In the genomic region with DNA sequence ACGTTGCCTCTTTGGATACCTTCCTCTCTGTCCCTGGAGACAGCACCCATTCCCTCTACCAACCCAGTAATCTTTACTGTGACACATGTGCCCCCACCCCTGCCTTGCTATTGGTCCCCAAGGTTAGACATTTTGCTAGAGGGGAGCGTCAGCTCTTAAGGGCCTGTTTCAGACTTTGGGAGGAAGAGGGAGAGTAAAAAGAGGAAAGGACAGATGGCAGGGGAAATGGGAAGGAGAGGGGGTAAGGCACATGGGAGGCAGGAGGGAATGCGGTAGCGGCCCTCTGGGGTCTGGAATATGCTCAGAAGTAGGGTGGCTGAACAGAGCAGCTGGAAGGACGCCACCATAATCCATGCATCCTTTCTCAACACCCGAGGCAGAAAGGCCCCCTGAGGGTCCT, we compare ENCODE assay signal across 20 cellular contexts. TPM values are rescaled to one million over a fixed set of nuclear protein-coding genes. Genes with fewer than 3 reads are reported as not detected.
DNase-seq lines count a peak whose midpoint lies in the region; ATAC-seq, FAIRE-seq and TF ChIP-seq lines count a peak whose summit lies in the region.
"Had no signal": no experiment of that assay in that cellular context is flagged by ENCODE, and none has a peak within 500 bp of the region (broad histone marks: within the 10 kb centered on the region; RNA-seq: fewer than 3 reads in every experiment).

No MANE protein-coding gene starts in this region.

- H2AK5ac ChIP-seq in H1 (ENCODE audit: low read depth, low read length) = no peak overlapping the region

- BruUV-seq in mammary epithelial cell (replicated peaks; lab: Mats Ljungman, UMichigan) = no TSS peak
- BruUV-seq in MCF 10A (replicated peaks; lab: Mats Ljungman, UMichigan) = no TSS peak

- no peak for ATAC-seq in stimulated activated naive B cell treated with anti-CD40 and anti-IgM and Interleukin-4, amounts not matched to agents 10 μg/mL and 1 μg/mL and 100 μg/mL, for 72 hours (replicated peaks)
- ATAC-seq: PC-3 had no signal

- H3K4me1 Mint-ChIP-seq in MCF 10A (ENCODE audit: insufficient read depth, unreplicated experiment) = no peaks in the 10 kb centered on the region
- H3K4me1 Mint-ChIP-seq in stimulated activated naive B cell treated with anti-CD40 and anti-IgM and Interleukin-4, amounts not matched to agents 10 μg/mL and 1 μg/mL and 100 μg/mL, for 72 hours = peaks cover 60 to 90% of the 10 kb centered on the region in 2 donors

- no peak for TF ChIP-seq POLR2A in H1 (IDR thresholded peaks at IDR 0.05; ENCODE audit: control extremely low read depth in 1 of 2, low read depth in 2 of 2, low read length in 2 of 2)

- no peak overlapping the region for H2BK12ac ChIP-seq in H1 (ENCODE audit: low read depth, low read length)

- no peak overlapping the region for H3K14ac ChIP-seq in H1 (ENCODE audit: insufficient read length)

- H2BK120ac ChIP-seq in H1 (replicated peaks; ENCODE audit: low read depth, low read length) = no peak overlapping the region

- no peak for DNase-seq in mammary epithelial cell
- no peak for DNase-seq in MCF 10A (ENCODE audit: unreplicated experiment)
- DNase-seq in KBM-7 = peak; percentile 12
- no peak for DNase-seq in H1 (ENCODE audit: low read depth in 1 of 2, low spot score in 2 of 2)
- DNase-seq in stimulated activated naive B cell treated with anti-CD40 and anti-IgM and Interleukin-4, amounts not matched to agents 10 μg/mL and 1 μg/mL and 100 μg/mL, for 72 hours = no peak
- DNase-seq in H4 (ENCODE audit: low spot score) = no peak
- no peak for DNase-seq in NCI-H69 (lab: John Stamatoyannopoulos, UW)
- no peak for DNase-seq in SIG-M5 (lab: John Stamatoyannopoulos, UW)
- DNase-seq: Calu3; CD4-positive, alpha-beta T cell; DND-41; H7; MG63; NCI-H1105 treated with DMSO at 0.1 percent for 48 hours; NCI-H1930; NCI-H510A; PC-3; SK-N-SH had no signal

- no peaks in the 10 kb centered on the region for H3K27me3 Mint-ChIP-seq in MCF 10A (ENCODE audit: insufficient read depth, unreplicated experiment)
- no peaks in the 10 kb centered on the region for H3K27me3 Mint-ChIP-seq in stimulated activated naive B cell treated with anti-CD40 and anti-IgM and Interleukin-4, amounts not matched to agents 10 μg/mL and 1 μg/mL and 100 μg/mL, for 72 hours
- H3K27me3 Mint-ChIP-seq: CD4-positive, alpha-beta T cell had no signal

- no peak overlapping the region for H3K4me3 Mint-ChIP-seq in MCF 10A (ENCODE audit: unreplicated experiment)
- peak overlapping the region; percentile 33 to 55 for H3K4me3 Mint-ChIP-seq in stimulated activated naive B cell treated with anti-CD40 and anti-IgM and Interleukin-4, amounts not matched to agents 10 μg/mL and 1 μg/mL and 100 μg/mL, for 72 hours
- H3K4me3 Mint-ChIP-seq: CD4-positive, alpha-beta T cell had no signal

- H3K56ac ChIP-seq in H1 (replicated peaks; ENCODE audit: insufficient read length, low read depth, low read length) = no peak overlapping the region

- no peaks in the 10 kb centered on the region for H3K9me3 ChIP-seq in mammary epithelial cell (replicated peaks; ENCODE audit: insufficient read depth, low read length)
- no peaks in the 10 kb centered on the region for H3K9me3 ChIP-seq in H1 (ENCODE audit: insufficient read depth in 2 of 2, low read depth in 1 of 2, low read length in 1 of 2)
- H3K9me3 ChIP-seq: MG63, SK-N-SH had no signal

- H3K79me1 ChIP-seq in H1 (ENCODE audit: low read depth, low read length) = no peaks in the 10 kb centered on the region

- H3K4me2 ChIP-seq in mammary epithelial cell (ENCODE audit: insufficient read depth, low read depth, low read length) = no peak overlapping the region
- no peak overlapping the region for H3K4me2 ChIP-seq in H1 (ENCODE audit: insufficient read depth in 1 of 2, low read depth in 2 of 2, low read length in 2 of 2)
- H3K4me2 ChIP-seq: KMS-11, SK-N-SH had no signal

- no peak overlapping the region for H3K27ac Mint-ChIP-seq in MCF 10A (ENCODE audit: low read depth, unreplicated experiment)
- peak overlapping the region; percentile 87 for H3K27ac Mint-ChIP-seq in stimulated activated naive B cell treated with anti-CD40 and anti-IgM and Interleukin-4, amounts not matched to agents 10 μg/mL and 1 μg/mL and 100 μg/mL, for 72 hours
- H3K27ac Mint-ChIP-seq: CD4-positive, alpha-beta T cell had no signal

- TF ChIP-seq EP300 in H1 (IDR thresholded peaks at IDR 0.05; ENCODE audit: borderline replicate concordance in 1 of 2, low read depth in 2 of 2, low read length in 2 of 2) = no peak

- H4K91ac ChIP-seq in H1 (replicated peaks; ENCODE audit: insufficient read length, low read length) = no peak overlapping the region

- H4K5ac ChIP-seq in H1 (ENCODE audit: insufficient read length, low read depth, low read length) = no peak overlapping the region

- H4K20me1 ChIP-seq in mammary epithelial cell (ENCODE audit: insufficient read depth, low read length) (no peaks in the 10 kb centered on the region), H1 (replicated peaks in 1 of 2; ENCODE audit: control insufficient read depth in 1 of 2, insufficient read depth in 2 of 2, low read length in 2 of 2) (no peaks in the 10 kb centered on the region)

- no peaks in the 10 kb centered on the region for H3K79me2 ChIP-seq in mammary epithelial cell (ENCODE audit: insufficient read depth, low read length)
- H3K79me2 ChIP-seq in H1 (ENCODE audit: control insufficient read depth in 1 of 2, insufficient read depth in 2 of 2, low read length in 2 of 2) = no peaks in the 10 kb centered on the region

- no peak overlapping the region for H2BK15ac ChIP-seq in H1 (ENCODE audit: low read length)

- WGBS in mammary epithelial cell (ENCODE audit: low coverage, missing lambda C conversion rate) = 31% methylated on average over 5 of the region's 6 CpGs
- 84% methylated on average over 6 of the region's 6 CpGs; no CpG with 5 or more reads in 1 of the 2 experiments for WGBS in H1 (ENCODE audit: extremely low coverage in 1 of 2, insufficient coverage in 1 of 2, insufficient read length in 1 of 2, insufficient replicate concordance in 2 of 2, low coverage in 1 of 2, low lambda C conversion rate in 2 of 2, missing lambda C conversion rate in 1 of 2), 2 experiments

- no peak overlapping the region for H2BK5ac ChIP-seq in H1 (ENCODE audit: low read depth, low read length)

- H3K36me3 ChIP-seq in mammary epithelial cell (ENCODE audit: insufficient read depth, low read length) (no peaks in the 10 kb centered on the region), H1 (ENCODE audit: control insufficient read depth in 2 of 4, insufficient read depth in 4 of 4, low read length in 3 of 4) (no peaks in the 10 kb centered on the region)
- H3K36me3 ChIP-seq: MG63 had no signal

- H3K9ac ChIP-seq in mammary epithelial cell (ENCODE audit: insufficient read depth, low read length) = no peak overlapping the region
- H3K9ac ChIP-seq in H1 (replicated peaks in 1 of 4; ENCODE audit: extremely low read depth in 1 of 4, low read depth in 3 of 4, low read length in 3 of 4) = no peak overlapping the region
- H3K9ac ChIP-seq: KMS-11, SK-N-SH had no signal

- no peaks in the 10 kb centered on the region for H3K27me3 ChIP-seq in mammary epithelial cell (ENCODE audit: insufficient read depth, low read length)
- no peaks in the 10 kb centered on the region for H3K27me3 ChIP-seq in H1 (replicated peaks in 1 of 4; ENCODE audit: control insufficient read depth in 3 of 4, extremely low read depth in 1 of 4, insufficient read depth in 3 of 4, low read length in 3 of 4)
- H3K27me3 ChIP-seq: MG63 had no signal

- FAIRE-seq in H1 (lab: Jason Lieb, UNC) = no peak
- FAIRE-seq: A204.1 had no signal

- H3K36me3 Mint-ChIP-seq in MCF 10A (ENCODE audit: insufficient read depth, unreplicated experiment) = no peaks in the 10 kb centered on the region
- peaks cover 55 to 66% of the 10 kb centered on the region in 2 donors for H3K36me3 Mint-ChIP-seq in stimulated activated naive B cell treated with anti-CD40 and anti-IgM and Interleukin-4, amounts not matched to agents 10 μg/mL and 1 μg/mL and 100 μg/mL, for 72 hours

- in situ Hi-C loops in mammary epithelial cell (cut with MboI; ENCODE audit: low sequenced_read_pairs in 2 of 2) = no loop called here
- in situ Hi-C loops in KBM-7 (cut with MboI; ENCODE audit: low pct_unique_long_range_greater_than_20kb, low sequenced_read_pairs) = no loop called here

- no peak overlapping the region for H2BK20ac ChIP-seq in H1 (ENCODE audit: low read length)

- dilution Hi-C loops in mammary epithelial cell (cut with HindIII; ENCODE audit: low sequenced_read_pairs) = no loop called here

- no peak overlapping the region for H3K4ac ChIP-seq in H1 (replicated peaks; ENCODE audit: insufficient read length, low read depth, low read length)

- H3K23me2 ChIP-seq in H1 (ENCODE audit: low read depth, low read length) = no peaks in the 10 kb centered on the region; the same call in 1 of the 2 replicates

- H2AFZ ChIP-seq in mammary epithelial cell (ENCODE audit: low read depth, low read length) = peak overlapping the region; percentile 34
- peak overlapping the region; percentile 31; the same call in 1 of the 2 replicates for H2AFZ ChIP-seq in H1 (ENCODE audit: low read length)

- H3K27ac ChIP-seq in mammary epithelial cell (ENCODE audit: insufficient read depth, low read depth, low read length) = no peak overlapping the region
- H3K27ac ChIP-seq in H1 (ENCODE audit: low read depth, low read length) = no peak overlapping the region
- H3K27ac ChIP-seq: KMS-11 had no signal

- H3K4me3 ChIP-seq in mammary epithelial cell (replicated peaks in 1 of 3; ENCODE audit: insufficient read depth in 1 of 3, low read depth in 2 of 3, low read length in 3 of 3) (no peak overlapping the region), H1 (ENCODE audit: extremely low read depth in 1 of 4, insufficient read depth in 2 of 4, low read depth in 3 of 4, low read length in 4 of 4) (no peak overlapping the region)
- H3K4me3 ChIP-seq: MG63 had no signal

- H3K9me3 Mint-ChIP-seq in MCF 10A (ENCODE audit: unreplicated experiment) = no peaks in the 10 kb centered on the region
- no peaks in the 10 kb centered on the region for H3K9me3 Mint-ChIP-seq in stimulated activated naive B cell treated with anti-CD40 and anti-IgM and Interleukin-4, amounts not matched to agents 10 μg/mL and 1 μg/mL and 100 μg/mL, for 72 hours
- H3K9me3 Mint-ChIP-seq: CD4-positive, alpha-beta T cell had no signal

- H3K4me1 ChIP-seq in mammary epithelial cell (ENCODE audit: insufficient read depth, low read length) = peaks cover 9% of the 10 kb centered on the region
- peaks cover 0 to 7% (median 4%) of the 10 kb centered on the region in 4 experiments; a peak in 4 of 7 replicates for H3K4me1 ChIP-seq in H1 (replicated peaks in 1 of 4; ENCODE audit: control insufficient read depth in 3 of 4, insufficient read depth in 4 of 4, low read length in 3 of 4)

- TF ChIP-seq RAD21 in H1 (IDR thresholded peaks at IDR 0.05 in 1 of 2, conservative IDR thresholded peaks at IDR 0.05 in 1 of 2; ENCODE audit: low read depth in 2 of 2, low read length in 2 of 2) = no peak

- H4K8ac ChIP-seq in H1 (ENCODE audit: extremely low read depth, insufficient read depth, low read length) = no peak overlapping the region

- POLR2A ChIA-PET in MCF 10A (lab: Yijun Ruan, JAX) (no interaction called here), H1 (lab: Charles Lee; ENCODE audit: partially characterized antibody) (no interaction called here)

- H3K23ac ChIP-seq in H1 (ENCODE audit: insufficient read length) = no peak overlapping the region

- H3K18ac ChIP-seq in H1 (ENCODE audit: extremely low read depth, low read length) = no peak overlapping the region

- TF ChIP-seq CTCF in mammary epithelial cell (conservative IDR thresholded peaks at IDR 0.05 in 1 of 2, IDR thresholded peaks at IDR 0.05 in 1 of 2; ENCODE audit: extremely low read depth in 1 of 2, insufficient read depth in 1 of 2, low read depth in 1 of 2, low read length in 2 of 2) = no peak
- TF ChIP-seq CTCF in MCF 10A (IDR thresholded peaks at IDR 0.05; ENCODE audit: unreplicated experiment) = no peak
- no peak for TF ChIP-seq CTCF in H1 (IDR thresholded peaks at IDR 0.05; ENCODE audit: control extremely low read depth in 1 of 3, insufficient read depth in 1 of 3, low read depth in 1 of 3, low read length in 3 of 3)

- CTCF ChIA-PET in mammary epithelial cell (lab: Charles Lee; ENCODE audit: low non-redundant PET) (no interaction called here), MCF 10A (lab: Yijun Ruan, JAX) (interaction anchor here (1.1 kb wide), 1 partner anchor 29 kb away, joined by 3 read pairs; no protein-coding TSS in a partner anchor), H1 (lab: Charles Lee; ENCODE audit: partially characterized antibody) (interaction anchor here (1.0 to 1.4 kb wide), 2 partner anchors 29 to 30 kb away, joined by 3 to 4 read pairs; no protein-coding TSS in a partner anchor)

- intact Hi-C loops in mammary epithelial cell (cut with micrococcal nuclease) (no loop called here), MCF 10A (cut with micrococcal nuclease) (no loop called here)

RNA-seq across cellular contexts. Expression of a gene that starts 12.2 kb away (rescaled TPM):
- 1 to 10 TPM; 5.8 to 9.8 TPM for total RNA-seq in mammary epithelial cell
- polyA plus RNA-seq in mammary epithelial cell = 2.9 TPM
- not detected for polyA minus RNA-seq in mammary epithelial cell
- total RNA-seq in MCF 10A (2022) = 1.0 and 1.1 TPM in 2 replicates
- total RNA-seq in H1 (2021; fragmentation: NEBNext Ultra II Directional; extraction: Animal tissue kit (Norgen Biotek cat#: 25700)) = not detected in 2 replicates
- not detected in 2 replicates for polyA plus RNA-seq in H1 (2011; rRNA removed)
- not detected for polyA plus RNA-seq in H1 (2011; cell fraction: cytosol; rRNA removed)
- not detected for polyA plus RNA-seq in H1 (2011; cell fraction: nucleus; rRNA removed)
- polyA plus RNA-seq in H1 (2012, experiment 1 of 2) = not detected in 4 replicates
- not detected for polyA plus RNA-seq in H1 (2012, experiment 2 of 2)
- 0.04 TPM for polyA plus RNA-seq in H1 (2013, experiment 1 of 2)
- 0.07 TPM for polyA plus RNA-seq in H1 (2013, experiment 2 of 2)
- polyA minus RNA-seq in H1 (2011; rRNA and poly(A)+ RNA removed) = not detected in 2 replicates
- not detected for polyA minus RNA-seq in H1 (2011; cell fraction: cytosol; rRNA and poly(A)+ RNA removed)
- not detected for polyA minus RNA-seq in H1 (2011; cell fraction: nucleus; rRNA and poly(A)+ RNA removed)
- total RNA-seq in H4 (2014; rRNA removed; shearing (Covaris generic)) = 0.10 TPM in 1 of 2 replicates, not detected in the other
- total RNA-seq: CD4-positive, alpha-beta T cell; H7; PC-3 had no signal
- polyA plus RNA-seq: SK-N-SH had no signal

RNA-seq across cellular contexts. Expression of a gene that starts 45.1 kb away (rescaled TPM):
- total RNA-seq in mammary epithelial cell (not detected), MCF 10A (2022) (not detected in 2 replicates)
- polyA plus RNA-seq in mammary epithelial cell (not detected), H1 (2011; rRNA removed) (not detected in 2 replicates)
- not detected for polyA minus RNA-seq in mammary epithelial cell
- total RNA-seq in H1 (2021; fragmentation: NEBNext Ultra II Directional; extraction: Animal tissue kit (Norgen Biotek cat#: 25700)) = not detected in 2 replicates
- not detected for polyA plus RNA-seq in H1 (2011; cell fraction: cytosol; rRNA removed)
- not detected for polyA plus RNA-seq in H1 (2011; cell fraction: nucleus; rRNA removed)
- not detected in 4 replicates for polyA plus RNA-seq in H1 (2012, experiment 1 of 2)
- not detected for polyA plus RNA-seq in H1 (2012, experiment 2 of 2)
- polyA plus RNA-seq in H1 (2013, experiment 1 of 2) = 0.04 TPM
- 0.06 TPM for polyA plus RNA-seq in H1 (2013, experiment 2 of 2)
- not detected in 2 replicates for polyA minus RNA-seq in H1 (2011; rRNA and poly(A)+ RNA removed)
- not detected for polyA minus RNA-seq in H1 (2011; cell fraction: cytosol; rRNA and poly(A)+ RNA removed)
- polyA minus RNA-seq in H1 (2011; cell fraction: nucleus; rRNA and poly(A)+ RNA removed) = not detected
- not detected in 2 replicates for total RNA-seq in H4 (2014; rRNA removed; shearing (Covaris generic))
- total RNA-seq: Calu3, H7, PC-3 had no signal
- polyA plus RNA-seq: SK-N-SH had no signal
